Comparison of ENCODE assay signal across 8 cellular contexts in genomic region chr13:94548382-94549240, GRCh38. TPM values are rescaled to one million over a fixed set of nuclear protein-coding genes. Genes with fewer than 3 reads are reported as not detected.
DNase-seq lines count a peak whose midpoint lies in the region; ATAC-seq and TF ChIP-seq lines count a peak whose summit lies in the region.

No MANE protein-coding gene starts in this region.

- DNase-seq in AG10803 (ENCODE audit: low read depth) (peak; percentile 45), NCI-H2227 treated with DMSO at 0.1 percent for 48 hours (lab: John Stamatoyannopoulos, UW) (peak; percentile 55), vagina (ENCODE audit: extremely low spot score in 2 of 2) (no peak)
- DNase-seq in activated T-cell treated with anti-CD3 and anti-CD28 coated beads, Interleukin-2, amount 50 U/mL, for 72 hours = peak; percentile 57 to 67

- H3K36me3 ChIP-seq in gastroesophageal sphincter (no peaks in the 10 kb centered on the region), neutrophil (no peaks in the 10 kb centered on the region), vagina (no peaks in the 10 kb centered on the region)

- H3K4me1 ChIP-seq in gastroesophageal sphincter (peaks cover 2 to 22% (median 5%) of the 10 kb centered on the region in 3 donors), neutrophil (ENCODE audit: control insufficient read depth in 1 of 2, insufficient read depth in 1 of 2, low read depth in 1 of 2, low read length in 1 of 2) (peaks cover 0 to 13% of the 10 kb centered on the region in 2 experiments), vagina (peaks cover 9% of the 10 kb centered on the region)

- TF ChIP-seq CTCF in AG10803 (conservative IDR thresholded peaks at IDR 0.05; ENCODE audit: low read length) (no peak), gastroesophageal sphincter (IDR thresholded peaks at IDR 0.05) (peak in 1 of 4 experiments; percentile 34), neutrophil (IDR thresholded peaks at IDR 0.05) (no peak), vagina (IDR thresholded peaks at IDR 0.05) (no peak)

- no peaks in the 10 kb centered on the region for H3K27me3 ChIP-seq in gastroesophageal sphincter
- peaks cover 63% of the 10 kb centered on the region for H3K27me3 ChIP-seq in neutrophil
- no peaks in the 10 kb centered on the region for H3K27me3 ChIP-seq in vagina

- H3K36me3 Mint-ChIP-seq in activated T-cell treated with anti-CD3 and anti-CD28 coated beads, Interleukin-2, amount 50 U/mL, for 72 hours (ENCODE audit: insufficient read depth in 2 of 2) = peaks cover 3% of the 10 kb centered on the region in 2 donors

- H3K4me3 ChIP-seq in AG10803 (ENCODE audit: low read length) (peak overlapping the region; percentile 83), gastroesophageal sphincter (peak overlapping the region; percentile 71 to 83), neutrophil (ENCODE audit: low read depth in 1 of 2, low read length in 1 of 2) (peak overlapping the region; percentile 61 to 66), vagina (peak overlapping the region; percentile 60 to 82)

- peaks cover 22% of the 10 kb centered on the region for H3K4me1 Mint-ChIP-seq in activated T-cell treated with anti-CD3 and anti-CD28 coated beads, Interleukin-2, amount 50 U/mL, for 72 hours (ENCODE audit: low read depth)

- WGBS in gastroesophageal sphincter (ENCODE audit: low coverage in 1 of 2), 2 donors = 24 to 25% methylated on average over 12 to 15 of the region's 25 CpGs

- no peaks in the 10 kb centered on the region for H3K9me3 Mint-ChIP-seq in activated T-cell treated with anti-CD3 and anti-CD28 coated beads, Interleukin-2, amount 50 U/mL, for 72 hours

- H3K27me3 Mint-ChIP-seq in activated T-cell treated with anti-CD3 and anti-CD28 coated beads, Interleukin-2, amount 50 U/mL, for 72 hours (ENCODE audit: low read depth) = no peaks in the 10 kb centered on the region

- H3K9me3 ChIP-seq in gastroesophageal sphincter (no peaks in the 10 kb centered on the region), neutrophil (no peaks in the 10 kb centered on the region), vagina (no peaks in the 10 kb centered on the region)

- TF ChIP-seq POLR2A in gastroesophageal sphincter (IDR thresholded peaks at IDR 0.05) (no peak), vagina (IDR thresholded peaks at IDR 0.05) (no peak)

- H3K27ac Mint-ChIP-seq in activated T-cell treated with anti-CD3 and anti-CD28 coated beads, Interleukin-2, amount 50 U/mL, for 72 hours = peak overlapping the region; percentile 98

- ATAC-seq in GM18511 (IDR thresholded peaks at IDR 0.05; ENCODE audit: unreplicated experiment) = peak; percentile 64
- peak; percentile 52 for ATAC-seq in HG02973 (IDR thresholded peaks at IDR 0.05; ENCODE audit: unreplicated experiment)
- ATAC-seq in activated T-cell treated with anti-CD3 and anti-CD28 coated beads, Interleukin-2, amount 50 U/mL, for 72 hours (replicated peaks in 1 of 2) = peak; percentile 60 to 69
- ATAC-seq in gastroesophageal sphincter = peak; percentile 46

- peak overlapping the region; percentile 78 to 93 for H3K4me3 Mint-ChIP-seq in activated T-cell treated with anti-CD3 and anti-CD28 coated beads, Interleukin-2, amount 50 U/mL, for 72 hours

- H3K27ac ChIP-seq in gastroesophageal sphincter (peak overlapping the region; percentile 66 to 98 (median 92)), neutrophil (no peak overlapping the region), vagina (peak overlapping the region; percentile 91)

- intact Hi-C loops in vagina (cut with DNase I) = loop anchor here (10.0 kb wide), 1 partner anchor 56 kb away; the partner anchor contains the start of gene GPR180

- TF ChIP-seq EP300 in gastroesophageal sphincter (IDR thresholded peaks at IDR 0.05) = no peak

RNA-seq across cellular contexts. Expression of gene TGDS, which starts 47.3 kb away (rescaled TPM):
- 10 to 100 TPM; 20.7 to 21.1 TPM for total RNA-seq in activated T-cell treated with anti-CD3 and anti-CD28 coated beads, Interleukin-2, amount 50 U/mL, for 72 hours
- total RNA-seq in gastroesophageal sphincter = 10 to 100 TPM in 3 of 4 donors, 1 to 10 TPM in 1; 6.8 to 11.4 (median 10.4) TPM
- total RNA-seq in vagina = 9.6 TPM

RNA-seq across cellular contexts. Expression of gene GPR180, which starts 53.0 kb away (rescaled TPM):
- total RNA-seq in activated T-cell treated with anti-CD3 and anti-CD28 coated beads, Interleukin-2, amount 50 U/mL, for 72 hours = 1 to 10 TPM; 7.6 to 7.9 TPM
- 1 to 10 TPM; 3.4 to 6.4 (median 5.5) TPM for total RNA-seq in gastroesophageal sphincter
- 5.6 TPM for total RNA-seq in vagina

Comparison
In these comparisons a context has a peak if more than half of its experiments do, and no peak if none do; other contexts are left out.
1. DNase-seq: peak in AG10803 (single experiment), NCI-H2227 treated with DMSO at 0.1 percent for 48 hours (single experiment) and activated T-cell treated with anti-CD3 and anti-CD28 coated beads, Interleukin-2, amount 50 U/mL, for 72 hours (2 of 2); none in vagina (0 of 2).
2. Peak in every context shown above with its lines, with median percentiles within 50 percentile points of each other: H3K4me3 ChIP-seq and ATAC-seq.